Comparison of ENCODE assay signal across 8 cellular contexts in genomic region chr15:90201944-90202375, GRCh38. TPM values are rescaled to one million over a fixed set of nuclear protein-coding genes. Genes with fewer than 3 reads are reported as not detected.
DNase-seq lines count a peak whose midpoint lies in the region; ATAC-seq and TF ChIP-seq lines count a peak whose summit lies in the region.

No MANE protein-coding gene starts in this region.

- peaks cover 0 to 55% (median 5%) of the 10 kb centered on the region in 3 donors for H3K36me3 ChIP-seq in esophagus squamous epithelium

- H3K27ac ChIP-seq in RWPE1: peak overlapping the region; percentile 91
- H3K27ac ChIP-seq in esophagus squamous epithelium: peak overlapping the region; percentile 93 to 96 (median 94)

- no peaks in the 10 kb centered on the region for H3K27me3 Mint-ChIP-seq in progenitor cell of endocrine pancreas

- no peaks in the 10 kb centered on the region for H3K9me3 Mint-ChIP-seq in progenitor cell of endocrine pancreas (ENCODE audit: low read depth)

- in situ Hi-C loops in GM13977 (cut with MboI; ENCODE audit: low pct_unique_long_range_greater_than_20kb, low sequenced_read_pairs, unreplicated experiment): no loop called here

- peaks cover 33 to 92% (median 46%) of the 10 kb centered on the region in 3 donors for H3K4me1 ChIP-seq in esophagus squamous epithelium

- no peak for TF ChIP-seq POLR2A in esophagus squamous epithelium (IDR thresholded peaks at IDR 0.05)

- peaks cover 7% of the 10 kb centered on the region for H3K4me1 Mint-ChIP-seq in progenitor cell of endocrine pancreas (ENCODE audit: low read depth)

- CTCF ChIA-PET in RWPE1 (lab: Yijun Ruan, JAX): interaction anchor here (0.6 kb wide), 2 partner anchors 26 to 39 kb away, joined by 3 read pairs; no protein-coding TSS in a partner anchor

- ATAC-seq in HG02938 (IDR thresholded peaks at IDR 0.05; ENCODE audit: unreplicated experiment): no peak

- no peak for TF ChIP-seq CTCF in GM13977 (IDR thresholded peaks at IDR 0.05; ENCODE audit: extremely low read depth, insufficient read depth, missing control alignments)
- no peak for TF ChIP-seq CTCF in RWPE1 (conservative IDR thresholded peaks at IDR 0.05; ENCODE audit: low read depth)
- TF ChIP-seq CTCF in esophagus squamous epithelium (IDR thresholded peaks at IDR 0.05): no peak
- no peak for TF ChIP-seq CTCF in progenitor cell of endocrine pancreas (IDR thresholded peaks at IDR 0.05; ENCODE audit: unreplicated experiment)

- DNase-seq in GM13977 (ENCODE audit: low spot score): peak; percentile 47
- peak; percentile 34 for DNase-seq in RWPE1 (ENCODE audit: low spot score)
- DNase-seq in esophagus squamous epithelium (lab: John Stamatoyannopoulos, UW): no peak
- no peak for DNase-seq in progenitor cell of endocrine pancreas (ENCODE audit: low spot score, unreplicated experiment)
- DNase-seq in NCI-H2107 treated with DMSO at 0.1 percent for 48 hours (lab: John Stamatoyannopoulos, UW; ENCODE audit: unreplicated experiment): no peak
- DNase-seq in dedifferentiated amniotic fluid mesenchymal stem cell (ENCODE audit: extremely low spot score): no peak
- DNase-seq in Ammon's horn (ENCODE audit: low spot score): no peak

- POLR2A ChIA-PET in RWPE1 (lab: Yijun Ruan, JAX; ENCODE audit: low non-redundant PET): interaction anchor here (1.0 to 4.1 kb wide), 4 partner anchors 10 to 40 kb away, joined by 3 to 19 read pairs (median 3); partner anchors contain the start of genes CIB1 and GDPGP1

- peak overlapping the region; percentile 84 for H3K4me3 Mint-ChIP-seq in progenitor cell of endocrine pancreas (ENCODE audit: low read depth)

- no peaks in the 10 kb centered on the region for H3K27me3 ChIP-seq in esophagus squamous epithelium

- H3K4me3 ChIP-seq in esophagus squamous epithelium: peak overlapping the region; percentile 68 to 91 (median 73)

- WGBS in esophagus squamous epithelium, 2 donors: 3 to 7% methylated on average over 9 to 13 of the region's 25 CpGs

- peak overlapping the region; percentile 73 for H3K27ac Mint-ChIP-seq in progenitor cell of endocrine pancreas

- no peaks in the 10 kb centered on the region for H3K36me3 Mint-ChIP-seq in progenitor cell of endocrine pancreas (ENCODE audit: insufficient read depth)

- intact Hi-C loops in esophagus squamous epithelium (cut with DNase I): no loop called here

- H3K9me3 ChIP-seq in esophagus squamous epithelium: no peaks in the 10 kb centered on the region

RNA-seq across cellular contexts. Expression of gene SEMA4B, which starts 0.8 kb away (rescaled TPM):
- total RNA-seq in esophagus squamous epithelium (100 to 1,000 TPM in 3 of 4 donors, 10 to 100 TPM in 1; 87.9 to 209 (median 136) TPM), progenitor cell of endocrine pancreas (36.4 and 41.9 TPM in 2 replicates)

RNA-seq across cellular contexts. Expression of gene CIB1, which starts 31.8 kb away (rescaled TPM):
- total RNA-seq in esophagus squamous epithelium: 10 to 100 TPM; 44.2 to 58.9 (median 45.9) TPM
- 28.3 and 30.3 TPM in 2 replicates for total RNA-seq in progenitor cell of endocrine pancreas

RNA-seq across cellular contexts. Expression of gene GDPGP1, which starts 32.0 kb away (rescaled TPM):
- total RNA-seq in esophagus squamous epithelium (1 to 10 TPM; 4.7 to 8.4 (median 5.5) TPM), progenitor cell of endocrine pancreas (7.8 and 8.6 TPM in 2 replicates)

RNA-seq across cellular contexts. Expression of gene TTLL13, which starts 47.4 kb away (rescaled TPM):
- not detected for total RNA-seq in esophagus squamous epithelium
- 0.69 TPM in 1 of 2 replicates, not detected in the other for total RNA-seq in progenitor cell of endocrine pancreas

Comparison
In these comparisons a context has a peak if more than half of its experiments do, and no peak if none do; other contexts are left out.
1. DNase-seq: peak in GM13977 (single experiment) and RWPE1 (single experiment); none in esophagus squamous epithelium (single experiment), progenitor cell of endocrine pancreas (single experiment), NCI-H2107 treated with DMSO at 0.1 percent for 48 hours (single experiment), dedifferentiated amniotic fluid mesenchymal stem cell (single experiment) and Ammon's horn (single experiment).